Comparison of ENCODE assay signal across 13 cellular contexts in genomic region chr17:40479754-40480480, GRCh38. TPM values are rescaled to one million over a fixed set of nuclear protein-coding genes. Genes with fewer than 3 reads are reported as not detected.
DNase-seq lines count a peak whose midpoint lies in the region; ATAC-seq and TF ChIP-seq lines count a peak whose summit lies in the region.
"Had no signal": no experiment of that assay in that cellular context is flagged by ENCODE, and none has a peak within 500 bp of the region (broad histone marks: within the 10 kb centered on the region; RNA-seq: fewer than 3 reads in every experiment).

No MANE protein-coding gene starts in this region.

- H3K9me3 ChIP-seq in thymus (ENCODE audit: control insufficient read depth), result no peaks in the 10 kb centered on the region
- H3K9me3 ChIP-seq: HAP-1, neutrophil, testis had no signal

- DNase-seq in activated T-cell treated with anti-CD3 and anti-CD28 coated beads, Interleukin-2, amount 50 U/mL, for 4 hours, result no peak
- DNase-seq in activated T-cell treated with anti-CD3 and anti-CD28 coated beads for 4 hours, result no peak
- peak; percentile 28 for DNase-seq in SKM-1 treated with dmso at 0.1 percent for 144 hours (lab: John Stamatoyannopoulos, UW; ENCODE audit: unreplicated experiment)
- peak; percentile 43 for DNase-seq in epithelial cell of esophagus (ENCODE audit: low read depth)
- no peak for DNase-seq in erythroblast (lab: John Stamatoyannopoulos, UW)
- DNase-seq in NCI-H524 (lab: John Stamatoyannopoulos, UW), result no peak
- DNase-seq in NAMALWA (ENCODE audit: low spot score), result no peak
- DNase-seq: PC-9, testis had no signal

- no peak for TF ChIP-seq CTCF in epithelial cell of esophagus (IDR thresholded peaks at IDR 0.05; ENCODE audit: insufficient read depth, low read depth, low read length, missing control alignments)

- 62% methylated on average over 9 of the region's 9 CpGs for WGBS in thymus

- H3K4me3 ChIP-seq in epithelial cell of esophagus (ENCODE audit: low read length) (no peak overlapping the region), thymus (ENCODE audit: low read length) (no peak overlapping the region)
- H3K4me3 ChIP-seq: HAP-1, PC-9, testis had no signal

- no peaks in the 10 kb centered on the region for H3K36me3 ChIP-seq in thymus (ENCODE audit: control insufficient read depth, insufficient read depth)
- H3K36me3 ChIP-seq: HAP-1, neutrophil had no signal

- ATAC-seq in activated T-cell treated with anti-CD3 and anti-CD28 coated beads, Interleukin-2, amount 50 U/mL, for 4 hours, result no peak

- peaks cover 50% of the 10 kb centered on the region for H3K4me1 Mint-ChIP-seq in activated T-cell treated with anti-CD3 and anti-CD28 coated beads, Interleukin-2, amount 50 U/mL, for 4 hours (ENCODE audit: low read depth)

- peaks cover 13% of the 10 kb centered on the region for H3K4me1 ChIP-seq in thymus (ENCODE audit: control insufficient read depth, insufficient read depth, low read length)

- peak overlapping the region; percentile 59 for H3K4me3 Mint-ChIP-seq in activated T-cell treated with anti-CD3 and anti-CD28 coated beads, Interleukin-2, amount 50 U/mL, for 4 hours

- H3K27me3 Mint-ChIP-seq in activated T-cell treated with anti-CD3 and anti-CD28 coated beads, Interleukin-2, amount 50 U/mL, for 4 hours (ENCODE audit: low read depth), result no peaks in the 10 kb centered on the region

- no peaks in the 10 kb centered on the region for H3K9me3 Mint-ChIP-seq in activated T-cell treated with anti-CD3 and anti-CD28 coated beads, Interleukin-2, amount 50 U/mL, for 4 hours

- peak overlapping the region; percentile 6 for H3K27ac ChIP-seq in thymus (ENCODE audit: low read depth)
- H3K27ac ChIP-seq: neutrophil, PC-9, testis had no signal

- no peaks in the 10 kb centered on the region for H3K27me3 ChIP-seq in thymus (ENCODE audit: control insufficient read depth, insufficient read depth)
- H3K27me3 ChIP-seq: testis had no signal

- TF ChIP-seq POLR2A in erythroblast (IDR thresholded peaks at IDR 0.05; ENCODE audit: low read length), result no peak

- H3K36me3 Mint-ChIP-seq in activated T-cell treated with anti-CD3 and anti-CD28 coated beads, Interleukin-2, amount 50 U/mL, for 4 hours (ENCODE audit: insufficient read depth), result no peaks in the 10 kb centered on the region

RNA-seq across cellular contexts. Expression of gene TNS4, which starts 21.5 kb away (rescaled TPM):
- 1 to 10 TPM; 3.9 to 4.7 (median 4.1) TPM for total RNA-seq in activated T-cell treated with anti-CD3 and anti-CD28 coated beads, Interleukin-2, amount 50 U/mL, for 4 hours
- polyA plus RNA-seq in thymus, result 24.8 TPM
- total RNA-seq: endothelial cell of umbilical vein had no signal
- polyA plus RNA-seq: endothelial cell of umbilical vein had no signal

RNA-seq across cellular contexts. Expression of gene IGFBP4, which starts 36.7 kb away (rescaled TPM):
- 10 to 100 TPM; 14.0 to 17.7 (median 14.7) TPM for total RNA-seq in activated T-cell treated with anti-CD3 and anti-CD28 coated beads, Interleukin-2, amount 50 U/mL, for 4 hours
- polyA plus RNA-seq in thymus, result 161 TPM

Comparison
In these comparisons a context has a peak if more than half of its experiments do, and no peak if none do; other contexts are left out.
1. DNase-seq: peak in SKM-1 treated with dmso at 0.1 percent for 144 hours (single experiment) and epithelial cell of esophagus (single experiment); none in activated T-cell treated with anti-CD3 and anti-CD28 coated beads, Interleukin-2, amount 50 U/mL, for 4 hours (single experiment), activated T-cell treated with anti-CD3 and anti-CD28 coated beads for 4 hours (single experiment), erythroblast (0 of 2), NCI-H524 (0 of 2) and NAMALWA (single experiment).